In the genomic region with DNA sequence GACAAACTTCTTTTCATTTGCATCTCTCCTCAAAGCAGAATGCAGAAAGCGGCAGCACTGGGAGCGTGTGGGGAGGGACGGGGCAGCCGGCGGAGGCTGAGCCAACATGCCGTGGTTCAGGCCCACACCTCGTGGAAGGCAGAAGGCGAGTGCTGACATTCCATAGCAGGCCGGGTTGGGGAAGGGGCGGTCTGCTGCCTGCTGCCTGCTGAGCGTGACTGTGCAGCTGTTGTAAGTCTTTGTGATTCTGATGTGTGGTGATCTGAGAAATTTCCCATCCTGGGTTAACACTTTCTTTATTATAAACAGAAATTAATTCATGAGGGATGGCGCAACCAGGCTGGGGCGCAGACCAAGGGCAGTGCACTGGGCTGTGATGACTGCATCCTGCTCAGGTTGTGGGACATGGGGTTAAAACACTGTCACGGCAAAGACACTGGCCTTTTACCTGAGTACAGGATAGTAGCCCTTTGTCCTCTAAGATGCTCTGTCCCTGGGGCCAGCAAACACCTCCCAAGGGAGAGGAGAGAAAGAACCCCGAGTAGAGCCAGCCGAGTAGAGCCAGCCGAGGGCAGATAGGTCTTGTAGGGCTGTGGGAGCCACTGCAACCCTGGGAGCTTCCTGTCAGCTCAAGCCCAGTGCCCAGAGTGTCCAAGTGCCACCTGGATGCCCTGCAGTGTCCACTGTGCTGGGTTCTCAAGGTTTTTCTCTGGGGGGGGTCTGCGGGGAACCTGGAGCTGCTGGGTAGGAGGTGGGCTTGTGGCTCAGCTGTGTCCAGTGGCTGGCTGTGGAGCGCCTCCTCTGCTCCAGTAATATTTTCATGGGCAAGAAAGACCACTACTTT, we compare ENCODE assay signal across 11 cellular contexts. TPM values are rescaled to one million over a fixed set of nuclear protein-coding genes. Genes with fewer than 3 reads are reported as not detected.
DNase-seq lines count a peak whose midpoint lies in the region; ATAC-seq, FAIRE-seq and TF ChIP-seq lines count a peak whose summit lies in the region.
"Had no signal": no experiment of that assay in that cellular context is flagged by ENCODE, and none has a peak within 500 bp of the region (broad histone marks: within the 10 kb centered on the region; RNA-seq: fewer than 3 reads in every experiment).

No MANE protein-coding gene starts in this region.

- CTCF ChIA-PET in H1 (lab: Charles Lee; ENCODE audit: partially characterized antibody): interaction anchor here (1.1 to 3.2 kb wide), 3 partner anchors 8 to 55 kb away, joined by 3 to 11 read pairs (median 6); no protein-coding TSS in a partner anchor

- peak overlapping the region; percentile 84 for H2BK5ac ChIP-seq in H1 (ENCODE audit: low read depth, low read length)

- H3K27me3 ChIP-seq in BLaER1: no peaks in the 10 kb centered on the region
- H3K27me3 ChIP-seq in HUES64 (ENCODE audit: insufficient read depth, low read length): no peaks in the 10 kb centered on the region
- no peaks in the 10 kb centered on the region for H3K27me3 ChIP-seq in H1 (replicated peaks in 1 of 4; ENCODE audit: control insufficient read depth in 3 of 4, extremely low read depth in 1 of 4, insufficient read depth in 3 of 4, low read length in 3 of 4)
- H3K27me3 ChIP-seq in neuron (ENCODE audit: insufficient read depth, low read length): no peaks in the 10 kb centered on the region
- no peaks in the 10 kb centered on the region for H3K27me3 ChIP-seq in WERI-Rb-1 (ENCODE audit: insufficient read depth, low read depth, severe bottlenecking)
- H3K27me3 ChIP-seq: dorsolateral prefrontal cortex had no signal

- TF ChIP-seq EP300 in H1 (IDR thresholded peaks at IDR 0.05; ENCODE audit: borderline replicate concordance in 1 of 2, low read depth in 2 of 2, low read length in 2 of 2): no peak

- H2AFZ ChIP-seq in H1 (ENCODE audit: low read length) (0 out of 2 replicates have a peak overlapping the region, but pooled peaks have one; percentile 2), neuron (ENCODE audit: low read depth, low read length) (peak overlapping the region; percentile 42)

- peak overlapping the region; percentile 71 for H3K4ac ChIP-seq in H1 (replicated peaks; ENCODE audit: insufficient read length, low read depth, low read length)

- no peak for TF ChIP-seq RAD21 in H1 (IDR thresholded peaks at IDR 0.05 in 1 of 2, conservative IDR thresholded peaks at IDR 0.05 in 1 of 2; ENCODE audit: low read depth in 2 of 2, low read length in 2 of 2)

- H3K18ac ChIP-seq in H1 (ENCODE audit: extremely low read depth, low read length): peak overlapping the region; percentile 15

- no peak overlapping the region for H2AK5ac ChIP-seq in H1 (ENCODE audit: low read depth, low read length)

- H3K4me3 ChIP-seq in BLaER1 (no peak overlapping the region), HUES64 (ENCODE audit: low read length) (no peak overlapping the region), H1 (ENCODE audit: extremely low read depth in 1 of 4, insufficient read depth in 2 of 4, low read depth in 3 of 4, low read length in 4 of 4) (peak overlapping the region in 1 of 4 experiments; percentile 4; a peak in 2 of 8 replicates), neuron (ENCODE audit: low read length) (peak overlapping the region; percentile 27), WERI-Rb-1 (ENCODE audit: low read depth, low read length) (no peak overlapping the region)
- H3K4me3 ChIP-seq: dorsolateral prefrontal cortex, lung had no signal

- H3K79me2 ChIP-seq in H1 (ENCODE audit: control insufficient read depth in 1 of 2, insufficient read depth in 2 of 2, low read length in 2 of 2): no peaks in the 10 kb centered on the region

- no peak; a peak in 1 of 3 replicates for TF ChIP-seq POLR2A in H1 (IDR thresholded peaks at IDR 0.05; ENCODE audit: control extremely low read depth in 1 of 2, low read depth in 2 of 2, low read length in 2 of 2)

- H2BK120ac ChIP-seq in H1 (replicated peaks; ENCODE audit: low read depth, low read length): no peak overlapping the region

- no peak for FAIRE-seq in H1 (lab: Jason Lieb, UNC)
- FAIRE-seq: RCC 7860 had no signal

- H4K20me1 ChIP-seq in BLaER1 (peaks cover 21% of the 10 kb centered on the region; the same call in 1 of the 2 replicates), H1 (replicated peaks in 1 of 2; ENCODE audit: control insufficient read depth in 1 of 2, insufficient read depth in 2 of 2, low read length in 2 of 2) (no peaks in the 10 kb centered on the region)

- H3K23me2 ChIP-seq in H1 (ENCODE audit: low read depth, low read length): no peaks in the 10 kb centered on the region

- H2BK12ac ChIP-seq in H1 (ENCODE audit: low read depth, low read length): peak overlapping the region; percentile 53; the same call in 1 of the 2 replicates

- 0 out of 2 replicates have a peak overlapping the region, but pooled peaks have one; percentile 35 for H2BK20ac ChIP-seq in H1 (ENCODE audit: low read length)

- H3K27ac ChIP-seq in BLaER1 (peak overlapping the region; percentile 64), HUES64 (ENCODE audit: low read depth, low read length) (peak overlapping the region; percentile 84), H1 (ENCODE audit: low read depth, low read length) (peak overlapping the region; percentile 71), WERI-Rb-1 (no peak overlapping the region)
- H3K27ac ChIP-seq: dorsolateral prefrontal cortex had no signal

- peak overlapping the region; percentile 72; the same call in 1 of the 2 replicates for H4K8ac ChIP-seq in H1 (ENCODE audit: extremely low read depth, insufficient read depth, low read length)

- H3K4me1 ChIP-seq in BLaER1: peaks cover 52% of the 10 kb centered on the region
- peaks cover 28% of the 10 kb centered on the region for H3K4me1 ChIP-seq in HUES64 (ENCODE audit: insufficient read depth, low read length)
- H3K4me1 ChIP-seq in H1 (replicated peaks in 1 of 4; ENCODE audit: control insufficient read depth in 3 of 4, insufficient read depth in 4 of 4, low read length in 3 of 4): peaks cover 11 to 25% (median 18%) of the 10 kb centered on the region in 4 experiments
- H3K4me1 ChIP-seq in neuron (ENCODE audit: insufficient read depth, low read length): peaks cover 24% of the 10 kb centered on the region

- H3K23ac ChIP-seq in H1 (ENCODE audit: insufficient read length): no peak overlapping the region

- POLR2A ChIA-PET in H1 (lab: Charles Lee; ENCODE audit: partially characterized antibody): interaction anchor here (1.0 to 2.3 kb wide), 4 partner anchors 8 to 104 kb away, joined by 3 to 5 read pairs (median 4); no protein-coding TSS in a partner anchor

- H3K36me3 ChIP-seq in BLaER1: peaks cover 39% of the 10 kb centered on the region
- H3K36me3 ChIP-seq in HUES64 (ENCODE audit: insufficient read depth, low read length): no peaks in the 10 kb centered on the region
- H3K36me3 ChIP-seq in H1 (ENCODE audit: control insufficient read depth in 2 of 4, insufficient read depth in 4 of 4, low read length in 3 of 4): no peaks in the 10 kb centered on the region
- H3K36me3 ChIP-seq in neuron (ENCODE audit: insufficient read depth, low read length): no peaks in the 10 kb centered on the region
- H3K36me3 ChIP-seq in WERI-Rb-1: no peaks in the 10 kb centered on the region; the same call in 1 of the 2 replicates

- peak overlapping the region; percentile 21 for H3K56ac ChIP-seq in H1 (replicated peaks; ENCODE audit: insufficient read length, low read depth, low read length)

- peak overlapping the region; percentile 47; the same call in 1 of the 2 replicates for H3K9ac ChIP-seq in BLaER1
- peak overlapping the region; percentile 53 for H3K9ac ChIP-seq in HUES64 (ENCODE audit: low read depth, low read length)
- H3K9ac ChIP-seq in H1 (replicated peaks in 1 of 4; ENCODE audit: extremely low read depth in 1 of 4, low read depth in 3 of 4, low read length in 3 of 4): peak overlapping the region in 1 of 4 experiments; percentile 25; a peak in 2 of 7 replicates

- no peaks in the 10 kb centered on the region for H3K9me3 ChIP-seq in BLaER1
- no peaks in the 10 kb centered on the region for H3K9me3 ChIP-seq in HUES64 (ENCODE audit: insufficient read depth, low read depth, low read length)
- H3K9me3 ChIP-seq in H1 (ENCODE audit: insufficient read depth in 2 of 2, low read depth in 1 of 2, low read length in 1 of 2): no peaks in the 10 kb centered on the region
- no peaks in the 10 kb centered on the region for H3K9me3 ChIP-seq in neuron (ENCODE audit: low read length)
- H3K9me3 ChIP-seq in WERI-Rb-1 (ENCODE audit: severe bottlenecking): no peaks in the 10 kb centered on the region

- peak; percentile 39 to 70 for DNase-seq in H1 (ENCODE audit: low read depth in 1 of 2, low spot score in 2 of 2)
- no peak for DNase-seq in WERI-Rb-1
- no peak for DNase-seq in SKM-1 treated with dmso at 0.1 percent for 144 hours (lab: John Stamatoyannopoulos, UW; ENCODE audit: unreplicated experiment)
- DNase-seq in NCI-H2171 treated with DMSO at 0.1 percent for 48 hours (lab: John Stamatoyannopoulos, UW): no peak

- peak overlapping the region; percentile 39 for H4K5ac ChIP-seq in H1 (ENCODE audit: insufficient read length, low read depth, low read length)

- 35% methylated on average over 19 of the region's 19 CpGs for WGBS in HUES64
- WGBS in H1 (ENCODE audit: extremely low coverage in 1 of 2, insufficient coverage in 1 of 2, insufficient read length in 1 of 2, insufficient replicate concordance in 2 of 2, low coverage in 1 of 2, low lambda C conversion rate in 2 of 2, missing lambda C conversion rate in 1 of 2), 2 experiments: 45% methylated on average over 19 of the region's 19 CpGs; no CpG with 5 or more reads in 1 of the 2 experiments

- peak overlapping the region; percentile 82 for H4K91ac ChIP-seq in H1 (replicated peaks; ENCODE audit: insufficient read length, low read length)

- no peak overlapping the region for H3K14ac ChIP-seq in H1 (ENCODE audit: insufficient read length)

- ATAC-seq in HG03521 (IDR thresholded peaks at IDR 0.05; ENCODE audit: unreplicated experiment): no peak

- TF ChIP-seq CTCF in H1 (IDR thresholded peaks at IDR 0.05; ENCODE audit: control extremely low read depth in 1 of 3, insufficient read depth in 1 of 3, low read depth in 1 of 3, low read length in 3 of 3): no peak
- TF ChIP-seq CTCF in WERI-Rb-1 (IDR thresholded peaks at IDR 0.05; ENCODE audit: low read depth, low read length): no peak

- peaks cover 2% of the 10 kb centered on the region; the same call in 1 of the 2 replicates for H3K79me1 ChIP-seq in H1 (ENCODE audit: low read depth, low read length)

- peak overlapping the region; percentile 81 for H3K4me2 ChIP-seq in BLaER1
- H3K4me2 ChIP-seq in H1 (ENCODE audit: insufficient read depth in 1 of 2, low read depth in 2 of 2, low read length in 2 of 2): peak overlapping the region; percentile 50 to 54

- no peak overlapping the region for H2BK15ac ChIP-seq in H1 (ENCODE audit: low read length)

RNA-seq across cellular contexts. Expression of a gene that starts 8.8 kb away (rescaled TPM):
- polyA plus RNA-seq in HUES64 (2013, experiment 1 of 2): 6.6 TPM
- polyA plus RNA-seq in HUES64 (2013, experiment 2 of 2): 6.9 TPM
- total RNA-seq in H1 (2021; fragmentation: NEBNext Ultra II Directional; extraction: Animal tissue kit (Norgen Biotek cat#: 25700)): 11.5 and 12.3 TPM in 2 replicates
- polyA plus RNA-seq in H1 (2011; rRNA removed): 16.7 and 27.7 TPM in 2 replicates
- 19.0 TPM for polyA plus RNA-seq in H1 (2011; cell fraction: cytosol; rRNA removed)
- 50.5 TPM for polyA plus RNA-seq in H1 (2011; cell fraction: nucleus; rRNA removed)
- polyA plus RNA-seq in H1 (2012, experiment 1 of 2): 9.8 to 17.2 TPM (median 14.9 TPM) in 4 replicates
- polyA plus RNA-seq in H1 (2012, experiment 2 of 2): 5.1 TPM
- 6.9 TPM for polyA plus RNA-seq in H1 (2013, experiment 1 of 2)
- polyA plus RNA-seq in H1 (2013, experiment 2 of 2): 7.2 TPM
- polyA minus RNA-seq in H1 (2011; rRNA and poly(A)+ RNA removed): 30.4 and 45.3 TPM in 2 replicates
- polyA minus RNA-seq in H1 (2011; cell fraction: cytosol; rRNA and poly(A)+ RNA removed): 14.3 TPM
- polyA minus RNA-seq in H1 (2011; cell fraction: nucleus; rRNA and poly(A)+ RNA removed): 34.8 TPM

RNA-seq across cellular contexts. Expression of a gene that starts 34.3 kb away (rescaled TPM):
- 6.0 TPM for polyA plus RNA-seq in HUES64 (2013, experiment 1 of 2)
- 7.0 TPM for polyA plus RNA-seq in HUES64 (2013, experiment 2 of 2)
- total RNA-seq in H1 (2021; fragmentation: NEBNext Ultra II Directional; extraction: Animal tissue kit (Norgen Biotek cat#: 25700)): 10.9 and 11.4 TPM in 2 replicates
- 4.4 and 6.1 TPM in 2 replicates for polyA plus RNA-seq in H1 (2011; rRNA removed)
- polyA plus RNA-seq in H1 (2011; cell fraction: cytosol; rRNA removed): 3.9 TPM
- 13.0 TPM for polyA plus RNA-seq in H1 (2011; cell fraction: nucleus; rRNA removed)
- polyA plus RNA-seq in H1 (2012, experiment 1 of 2): 6.0 to 7.5 TPM (median 6.9 TPM) in 4 replicates
- polyA plus RNA-seq in H1 (2012, experiment 2 of 2): 3.7 TPM
- 7.0 TPM for polyA plus RNA-seq in H1 (2013, experiment 1 of 2)
- polyA plus RNA-seq in H1 (2013, experiment 2 of 2): 6.7 TPM
- 6.8 and 7.2 TPM in 2 replicates for polyA minus RNA-seq in H1 (2011; rRNA and poly(A)+ RNA removed)
- polyA minus RNA-seq in H1 (2011; cell fraction: cytosol; rRNA and poly(A)+ RNA removed): 9.0 TPM
- polyA minus RNA-seq in H1 (2011; cell fraction: nucleus; rRNA and poly(A)+ RNA removed): 11.1 TPM

Comparison
In these comparisons a context has a peak if more than half of its experiments do, and no peak if none do; other contexts are left out.
1. DNase-seq: peak in H1 (2 of 2); none in WERI-Rb-1 (single experiment), SKM-1 treated with dmso at 0.1 percent for 144 hours (single experiment) and NCI-H2171 treated with DMSO at 0.1 percent for 48 hours (single experiment).